14 cellular contexts compared by ENCODE assay signal in genomic region chr13:40484981-40485380, GRCh38.
DNase-seq lines count a peak whose midpoint lies in the region; ATAC-seq and TF ChIP-seq lines count a peak whose summit lies in the region.
"Had no signal": no experiment of that assay in that cellular context is flagged by ENCODE, and none has a peak within 500 bp of the region (broad histone marks: within the 10 kb centered on the region; RNA-seq: fewer than 3 reads in every experiment).

No MANE protein-coding gene starts in this region.

- H3K27me3 Mint-ChIP-seq in activated CD8-positive, alpha-beta memory T cell treated with anti-CD3 and anti-CD28 coated beads, Interleukin-2, amount 10 ng/mL, durations not matched to agents 7 days and 5 days: no peaks in the 10 kb centered on the region
- H3K27me3 Mint-ChIP-seq in naive thymus-derived CD8-positive, alpha-beta T cell: no peaks in the 10 kb centered on the region
- H3K27me3 Mint-ChIP-seq in osteocyte (ENCODE audit: unreplicated experiment): peaks cover 5% of the 10 kb centered on the region

- ATAC-seq in activated CD8-positive, alpha-beta memory T cell treated with anti-CD3 and anti-CD28 coated beads, Interleukin-2, amount 10 ng/mL, durations not matched to agents 7 days and 5 days: peak; percentile 9
- no peak for ATAC-seq in activated naive CD4-positive, alpha-beta T cell treated with anti-CD3 and anti-CD28 coated beads, Interleukin-2, amount 50 U/mL, for 72 hours
- no peak for ATAC-seq in naive thymus-derived CD8-positive, alpha-beta T cell
- no peak for ATAC-seq in HG02981 (IDR thresholded peaks at IDR 0.05; ENCODE audit: unreplicated experiment)
- ATAC-seq: PC-3 had no signal

- peaks cover 8% of the 10 kb centered on the region for H3K36me3 Mint-ChIP-seq in activated CD8-positive, alpha-beta memory T cell treated with anti-CD3 and anti-CD28 coated beads, Interleukin-2, amount 10 ng/mL, durations not matched to agents 7 days and 5 days
- H3K36me3 Mint-ChIP-seq in activated naive CD4-positive, alpha-beta T cell treated with anti-CD3 and anti-CD28 coated beads, Interleukin-2, amount 50 U/mL, for 72 hours: peaks cover 0 to 34% of the 10 kb centered on the region in 2 donors
- peaks cover 0 to 2% (median 0%) of the 10 kb centered on the region in 3 donors for H3K36me3 Mint-ChIP-seq in naive thymus-derived CD8-positive, alpha-beta T cell
- no peaks in the 10 kb centered on the region for H3K36me3 Mint-ChIP-seq in osteocyte (ENCODE audit: unreplicated experiment)

- no peak for TF ChIP-seq CTCF in LNCaP clone FGC (IDR thresholded peaks at IDR 0.05; ENCODE audit: control insufficient read depth, extremely low read depth, insufficient read depth)
- TF ChIP-seq CTCF in osteocyte (IDR thresholded peaks at IDR 0.05): no peak

- peak; percentile 49 for DNase-seq in activated CD8-positive, alpha-beta memory T cell treated with anti-CD3 and anti-CD28 coated beads, Interleukin-2, amount 10 ng/mL, durations not matched to agents 7 days and 5 days
- no peak for DNase-seq in activated CD8-positive, alpha-beta memory T cell treated with anti-CD3 and anti-CD28 coated beads, Interleukin-2, amount 50 U/mL, for 4 hours
- peak; percentile 31 for DNase-seq in LNCaP clone FGC (ENCODE audit: low read depth)
- no peak for DNase-seq in activated naive CD4-positive, alpha-beta T cell treated with anti-CD3 and anti-CD28 coated beads, Interleukin-2, amount 50 U/mL, for 72 hours (ENCODE audit: low spot score in 2 of 2)
- no peak for DNase-seq in naive thymus-derived CD8-positive, alpha-beta T cell
- no peak for DNase-seq in NCI-H1417 (lab: John Stamatoyannopoulos, UW)
- no peak for DNase-seq in osteocyte (ENCODE audit: extremely low spot score, unreplicated experiment)
- DNase-seq: Calu3, IMR-90, NCI-H1105, occipital lobe, PC-3 had no signal

- no peak overlapping the region for H3K4me3 ChIP-seq in LNCaP clone FGC (ENCODE audit: low read depth, low read length)
- H3K4me3 ChIP-seq: GM23338 had no signal

- peaks cover 50% of the 10 kb centered on the region for H3K4me1 Mint-ChIP-seq in activated CD8-positive, alpha-beta memory T cell treated with anti-CD3 and anti-CD28 coated beads, Interleukin-2, amount 10 ng/mL, durations not matched to agents 7 days and 5 days
- peaks cover 59 to 96% (median 93%) of the 10 kb centered on the region in 4 donors for H3K4me1 Mint-ChIP-seq in naive thymus-derived CD8-positive, alpha-beta T cell
- peaks cover 18% of the 10 kb centered on the region for H3K4me1 Mint-ChIP-seq in osteocyte (ENCODE audit: unreplicated experiment)

- CTCF ChIA-PET in activated CD8-positive, alpha-beta memory T cell treated with anti-CD3 and anti-CD28 coated beads, Interleukin-2, amount 10 ng/mL, durations not matched to agents 7 days and 5 days (lab: Charles Lee): interaction anchor here (1.1 to 1.6 kb wide), 5 partner anchors 8 to 169 kb away, joined by 3 to 5 read pairs (median 4); no protein-coding TSS in a partner anchor

- H3K4me3 Mint-ChIP-seq in activated CD8-positive, alpha-beta memory T cell treated with anti-CD3 and anti-CD28 coated beads, Interleukin-2, amount 10 ng/mL, durations not matched to agents 7 days and 5 days: no peak overlapping the region
- peak overlapping the region; percentile 55 to 92 (median 78) for H3K4me3 Mint-ChIP-seq in naive thymus-derived CD8-positive, alpha-beta T cell
- no peak overlapping the region for H3K4me3 Mint-ChIP-seq in osteocyte (ENCODE audit: unreplicated experiment)
- H3K4me3 Mint-ChIP-seq: GM23338 had no signal

- peak overlapping the region; percentile 87 for H3K27ac Mint-ChIP-seq in activated CD8-positive, alpha-beta memory T cell treated with anti-CD3 and anti-CD28 coated beads, Interleukin-2, amount 10 ng/mL, durations not matched to agents 7 days and 5 days
- peak overlapping the region; percentile 64 to 70 for H3K27ac Mint-ChIP-seq in activated naive CD4-positive, alpha-beta T cell treated with anti-CD3 and anti-CD28 coated beads, Interleukin-2, amount 50 U/mL, for 72 hours
- peak overlapping the region; percentile 92 to 99 (median 96) for H3K27ac Mint-ChIP-seq in naive thymus-derived CD8-positive, alpha-beta T cell
- no peak overlapping the region for H3K27ac Mint-ChIP-seq in osteocyte (ENCODE audit: unreplicated experiment)
- H3K27ac Mint-ChIP-seq: GM23338 had no signal

- H3K9me3 Mint-ChIP-seq in activated CD8-positive, alpha-beta memory T cell treated with anti-CD3 and anti-CD28 coated beads, Interleukin-2, amount 10 ng/mL, durations not matched to agents 7 days and 5 days (ENCODE audit: low read depth): no peaks in the 10 kb centered on the region
- H3K9me3 Mint-ChIP-seq in activated naive CD4-positive, alpha-beta T cell treated with anti-CD3 and anti-CD28 coated beads, Interleukin-2, amount 50 U/mL, for 72 hours: peaks cover 0 to 12% of the 10 kb centered on the region in 2 donors
- no peaks in the 10 kb centered on the region for H3K9me3 Mint-ChIP-seq in naive thymus-derived CD8-positive, alpha-beta T cell
- H3K9me3 Mint-ChIP-seq in osteocyte (ENCODE audit: unreplicated experiment): no peaks in the 10 kb centered on the region
- H3K9me3 Mint-ChIP-seq: GM23338 had no signal

- POLR2A ChIA-PET in naive thymus-derived CD8-positive, alpha-beta T cell (lab: Charles Lee): interaction anchor here (0.7 to 8.7 kb wide), 11 partner anchors 9 to 298 kb away, joined by 3 to 102 read pairs (median 7); partner anchors contain the start of gene FOXO1

Comparison
In these comparisons a context has a peak if more than half of its experiments do, and no peak if none do; other contexts are left out.
1. DNase-seq: peak in activated CD8-positive, alpha-beta memory T cell treated with anti-CD3 and anti-CD28 coated beads, Interleukin-2, amount 10 ng/mL, durations not matched to agents 7 days and 5 days (single experiment) and LNCaP clone FGC (single experiment); none in activated CD8-positive, alpha-beta memory T cell treated with anti-CD3 and anti-CD28 coated beads, Interleukin-2, amount 50 U/mL, for 4 hours (single experiment), activated naive CD4-positive, alpha-beta T cell treated with anti-CD3 and anti-CD28 coated beads, Interleukin-2, amount 50 U/mL, for 72 hours (0 of 2), naive thymus-derived CD8-positive, alpha-beta T cell (0 of 10), NCI-H1417 (0 of 3) and osteocyte (single experiment).
2. H3K4me3 Mint-ChIP-seq: peak in naive thymus-derived CD8-positive, alpha-beta T cell (10 of 10); none in activated CD8-positive, alpha-beta memory T cell treated with anti-CD3 and anti-CD28 coated beads, Interleukin-2, amount 10 ng/mL, durations not matched to agents 7 days and 5 days (single experiment) and osteocyte (single experiment).